Comparison of ENCODE assay signal across 21 cellular contexts in genomic region chr21:26513212-26513611, GRCh38. TPM values are rescaled to one million over a fixed set of nuclear protein-coding genes. Genes with fewer than 3 reads are reported as not detected.
A peak's percentile ranks its signal among the peaks of the same experiment; 100 is the strongest.
DNase-seq lines count a peak whose midpoint lies in the region; ATAC-seq, FAIRE-seq and TF ChIP-seq lines count a peak whose summit lies in the region.
"Had no signal": no experiment of that assay in that cellular context is flagged by ENCODE, and none has a peak within 500 bp of the region (broad histone marks: within the 10 kb centered on the region; RNA-seq: fewer than 3 reads in every experiment).

No MANE protein-coding gene starts in this region.

- H3K27me3 ChIP-seq in keratinocyte (ENCODE audit: control insufficient read depth, extremely low read depth, insufficient read depth, low read length) (no peaks in the 10 kb centered on the region), uterus (no peaks in the 10 kb centered on the region), HAP-1 (ENCODE audit: low read depth) (no peaks in the 10 kb centered on the region)
- H3K27me3 ChIP-seq: pancreas, transverse colon had no signal

- TF ChIP-seq POLR2A in uterus (IDR thresholded peaks at IDR 0.05), result no peak

- H4K20me1 ChIP-seq in keratinocyte (ENCODE audit: control insufficient read depth, extremely low read depth, insufficient read depth, low read length), result no peaks in the 10 kb centered on the region

- H3K79me2 ChIP-seq in keratinocyte (ENCODE audit: control insufficient read depth, insufficient read depth, low read length), result no peaks in the 10 kb centered on the region

- dilution Hi-C loops in keratinocyte (cut with MboI; ENCODE audit: extremely low pct_ligation_motif_present, low sequenced_read_pairs), result no loop called here

- peak overlapping the region; percentile 7 for H3K27ac ChIP-seq in keratinocyte (ENCODE audit: control insufficient read depth, insufficient read depth, low read length)
- H3K27ac ChIP-seq in uterus, result no peak overlapping the region
- H3K27ac ChIP-seq: HL-60, pancreas, transverse colon had no signal

- H3K4me1 ChIP-seq in keratinocyte (ENCODE audit: control insufficient read depth, extremely low read depth, insufficient read depth, low read length) (peaks cover 9% of the 10 kb centered on the region), uterus (no peaks in the 10 kb centered on the region), HAP-1 (no peaks in the 10 kb centered on the region; the same call in 1 of the 2 replicates)
- H3K4me1 ChIP-seq: pancreas, transverse colon had no signal

- DNase-seq in AG20443 (ENCODE audit: low spot score) (peak; percentile 58), RCC 7860 (ENCODE audit: low spot score) (peak; percentile 16), choroid plexus epithelial cell (ENCODE audit: low read depth) (peak; percentile 4), keratinocyte (ENCODE audit: low read depth, low spot score) (peak; percentile 13), hippocampal formation (lab: John Stamatoyannopoulos, UW) (no peak), uterus (no peak), HAP-1 (ENCODE audit: low spot score in 2 of 2) (no peak)
- DNase-seq: activated CD4-positive, CD25-positive, alpha-beta regulatory T cell treated with anti-CD3 and anti-CD28 coated beads, Interleukin-2, amount 50 U/mL, for 72 hours; activated CD8-positive, alpha-beta memory T cell treated with anti-CD3 and anti-CD28 coated beads, Interleukin-2, amount 10 ng/mL, durations not matched to agents 7 days and 5 days; activated naive CD4-positive, alpha-beta T cell; hypothalamus; KG1; NCI-H1417 treated with DMSO at 0.1 percent for 48 hours; pancreas; SHP77; transverse colon had no signal

- H3K9me3 ChIP-seq in keratinocyte (ENCODE audit: control insufficient read depth, low read depth, low read length) (no peaks in the 10 kb centered on the region), uterus (no peaks in the 10 kb centered on the region), HAP-1 (no peaks in the 10 kb centered on the region)
- H3K9me3 ChIP-seq: pancreas, transverse colon had no signal

- peak overlapping the region; percentile 9 for H3K4me2 ChIP-seq in keratinocyte (ENCODE audit: control insufficient read depth, extremely low read depth, insufficient read depth, low read depth, low read length)

- no peak for ATAC-seq in HG03342 (IDR thresholded peaks at IDR 0.05; ENCODE audit: unreplicated experiment)
- ATAC-seq: activated CD8-positive, alpha-beta memory T cell treated with anti-CD3 and anti-CD28 coated beads, Interleukin-2, amount 10 ng/mL, durations not matched to agents 7 days and 5 days; left lobe of liver; pancreas had no signal

- H3K4me3 ChIP-seq in choroid plexus epithelial cell (ENCODE audit: low read depth, low read length) (no peak overlapping the region), keratinocyte (ENCODE audit: control insufficient read depth in 2 of 3, extremely low read depth in 1 of 3, insufficient read depth in 2 of 3, low read depth in 1 of 3, low read length in 3 of 3) (no peak overlapping the region), uterus (no peak overlapping the region), HAP-1 (no peak overlapping the region)
- H3K4me3 ChIP-seq: pancreas, skin epidermis, transverse colon had no signal

- no peaks in the 10 kb centered on the region for H3K9me1 ChIP-seq in keratinocyte (ENCODE audit: control insufficient read depth, extremely low read depth, insufficient read depth, low read length)

- FAIRE-seq in RCC 7860 (lab: Jason Lieb, UNC) (no peak), keratinocyte (lab: Jason Lieb, UNC) (peak; percentile 81)
- FAIRE-seq: G401.6, pancreas had no signal

- H2AFZ ChIP-seq in keratinocyte (ENCODE audit: control insufficient read depth, low read length), result peak overlapping the region; percentile 50

- in situ Hi-C loops in HAP-1 (cut with MboI; ENCODE audit: low sequenced_read_pairs), result no loop called here

- H3K9ac ChIP-seq in keratinocyte (ENCODE audit: control insufficient read depth, extremely low read depth, insufficient read depth, low read length), result no peak overlapping the region

- no peak for TF ChIP-seq CTCF in choroid plexus epithelial cell (conservative IDR thresholded peaks at IDR 0.05; ENCODE audit: low read depth, low read length)
- no peak for TF ChIP-seq CTCF in keratinocyte (optimal IDR thresholded peaks at IDR 0.05 in 1 of 3, IDR thresholded peaks at IDR 0.05 in 1 of 3, conservative IDR thresholded peaks at IDR 0.05 in 1 of 3; ENCODE audit: extremely low read depth in 1 of 3, insufficient read depth in 2 of 3, low read length in 3 of 3)
- no peak for TF ChIP-seq CTCF in uterus (IDR thresholded peaks at IDR 0.05)

- intact Hi-C loops in uterus (cut with DNase I; ENCODE audit: low total_unique reads), result no loop called here

- no peaks in the 10 kb centered on the region for H3K36me3 ChIP-seq in keratinocyte (ENCODE audit: control insufficient read depth in 2 of 2, extremely low read depth in 1 of 2, insufficient read depth in 2 of 2, low read length in 2 of 2)
- H3K36me3 ChIP-seq in uterus, result no peaks in the 10 kb centered on the region
- H3K36me3 ChIP-seq in HAP-1 (replicated peaks), result no peaks in the 10 kb centered on the region
- H3K36me3 ChIP-seq: pancreas, transverse colon had no signal

RNA-seq across cellular contexts. Expression of gene CYYR1, which starts 59.9 kb away (rescaled TPM):
- polyA plus RNA-seq in keratinocyte, result 1.5 to 2.2 TPM (median 1.9 TPM) in 3 replicates
- 0.79 TPM for polyA plus RNA-seq in keratinocyte (2011; ENCODE audit: low read depth)
- 1.7 and 1.9 TPM in 2 replicates for polyA plus RNA-seq in keratinocyte (2011; cell fraction: cytosol; rRNA removed)
- 1.3 TPM in 2 replicates for polyA plus RNA-seq in keratinocyte (2011; cell fraction: nucleus; rRNA removed)
- 2.2 and 2.3 TPM in 2 replicates for polyA plus RNA-seq in keratinocyte (2012; ENCODE audit: low replicate concordance)
- polyA minus RNA-seq in keratinocyte, result 1.3 to 3.0 TPM (median 1.5 TPM) in 3 replicates
- polyA minus RNA-seq in keratinocyte (2011; cell fraction: cytosol; rRNA and poly(A)+ RNA removed), result 1.2 TPM
- polyA minus RNA-seq in keratinocyte (2011; cell fraction: nucleus; rRNA and poly(A)+ RNA removed), result 0.47 and 0.53 TPM in 2 replicates
- 10 to 100 TPM; 15.9 to 83.8 (median 23.7) TPM for total RNA-seq in uterus
- total RNA-seq: activated CD8-positive, alpha-beta memory T cell treated with anti-CD3 and anti-CD28 coated beads, Interleukin-2, amount 10 ng/mL, durations not matched to agents 7 days and 5 days had no signal

Comparison
In these comparisons a context has a peak if more than half of its experiments do, and no peak if none do; other contexts are left out.
1. DNase-seq: peak in AG20443 (single experiment), RCC 7860 (single experiment), choroid plexus epithelial cell (single experiment) and keratinocyte (single experiment); none in hippocampal formation (0 of 2), uterus (0 of 2) and HAP-1 (0 of 2).